Comparison of ENCODE assay signal across 20 cellular contexts in genomic region chr7:73680501-73680900, GRCh38. TPM values are rescaled to one million over a fixed set of nuclear protein-coding genes. Genes with fewer than 3 reads are reported as not detected.
DNase-seq lines count a peak whose midpoint lies in the region; ATAC-seq, FAIRE-seq and TF ChIP-seq lines count a peak whose summit lies in the region.
"Had no signal": no experiment of that assay in that cellular context is flagged by ENCODE, and none has a peak within 500 bp of the region (broad histone marks: within the 10 kb centered on the region; RNA-seq: fewer than 3 reads in every experiment).

No MANE protein-coding gene starts in this region.

- H3K27ac ChIP-seq in breast epithelium (no peak overlapping the region), PC-3 (ENCODE audit: low read length) (no peak overlapping the region), keratinocyte (ENCODE audit: control insufficient read depth, insufficient read depth, low read length) (no peak overlapping the region), testis (peak overlapping the region; percentile 46 to 70)
- H3K27ac ChIP-seq: SJSA1, stomach had no signal

- no peaks in the 10 kb centered on the region for H3F3A ChIP-seq in PC-3 (ENCODE audit: low read length, unreplicated experiment)

- dilution Hi-C loops in keratinocyte (cut with MboI; ENCODE audit: extremely low pct_ligation_motif_present, low sequenced_read_pairs) = no loop called here

- TF ChIP-seq CTCF in MCF 10A (IDR thresholded peaks at IDR 0.05; ENCODE audit: unreplicated experiment) = no peak
- TF ChIP-seq CTCF in breast epithelium (IDR thresholded peaks at IDR 0.05) = no peak
- no peak for TF ChIP-seq CTCF in PC-3 (conservative IDR thresholded peaks at IDR 0.05; ENCODE audit: low read depth, low read length)
- TF ChIP-seq CTCF in keratinocyte (optimal IDR thresholded peaks at IDR 0.05 in 1 of 3, IDR thresholded peaks at IDR 0.05 in 1 of 3, conservative IDR thresholded peaks at IDR 0.05 in 1 of 3; ENCODE audit: extremely low read depth in 1 of 3, insufficient read depth in 2 of 3, low read length in 3 of 3) = no peak
- TF ChIP-seq CTCF in testis (IDR thresholded peaks at IDR 0.05) = no peak
- TF ChIP-seq CTCF in mucosa of descending colon (IDR thresholded peaks at IDR 0.05) = no peak

- POLR2A ChIA-PET in MCF 10A (lab: Yijun Ruan, JAX) (interaction anchor here (0.7 to 1.9 kb wide), 6 partner anchors 24 to 124 kb away, joined by 3 to 7 read pairs (median 5); partner anchors contain the start of gene BCL7B), PC-3 (lab: Charles Lee; ENCODE audit: unreplicated experiment) (interaction anchor here (1.0 kb wide), 1 partner anchor 58 kb away, joined by 12 read pairs; the partner anchor contains the start of gene ABHD11)

- H4K20me1 ChIP-seq in PC-3 (ENCODE audit: low read length) (peaks cover 14% of the 10 kb centered on the region), keratinocyte (ENCODE audit: control insufficient read depth, extremely low read depth, insufficient read depth, low read length) (no peaks in the 10 kb centered on the region)

- no peaks in the 10 kb centered on the region for H3K9me3 Mint-ChIP-seq in MCF 10A (ENCODE audit: unreplicated experiment)
- H3K9me3 Mint-ChIP-seq: activated CD4-positive, alpha-beta T cell treated with anti-CD3 and anti-CD28 coated beads, Interleukin-2, amount 10 ng/mL, durations not matched to agents 24 days and 14 days; natural killer cell had no signal

- H3K9me3 ChIP-seq in breast epithelium (no peaks in the 10 kb centered on the region), PC-3 (ENCODE audit: low read length) (no peaks in the 10 kb centered on the region), keratinocyte (ENCODE audit: control insufficient read depth, low read depth, low read length) (no peaks in the 10 kb centered on the region), testis (no peaks in the 10 kb centered on the region), mucosa of descending colon (no peaks in the 10 kb centered on the region)
- H3K9me3 ChIP-seq: heart right ventricle, SJSA1, stomach had no signal

- 66 to 71% methylated on average over 7 of the region's 7 CpGs for WGBS in testis, 2 donors

- H3K36me3 ChIP-seq in breast epithelium (no peaks in the 10 kb centered on the region), PC-3 (ENCODE audit: low read depth, low read length) (0 out of 2 replicates have a peak, but pooled peaks cover 4% of the 10 kb centered on the region), keratinocyte (ENCODE audit: control insufficient read depth in 2 of 2, extremely low read depth in 1 of 2, insufficient read depth in 2 of 2, low read length in 2 of 2) (peaks cover 0 to 8% of the 10 kb centered on the region in 2 experiments), testis (ENCODE audit: low read depth, missing control alignments) (no peaks in the 10 kb centered on the region), mucosa of descending colon (ENCODE audit: low read depth) (no peaks in the 10 kb centered on the region)

- ATAC-seq in PC-3 (no peak), GM18861 (IDR thresholded peaks at IDR 0.05; ENCODE audit: unreplicated experiment) (no peak), mucosa of descending colon (no peak), esophagus mucosa (no peak)
- ATAC-seq: natural killer cell had no signal

- no peak for TF ChIP-seq POLR2A in breast epithelium (IDR thresholded peaks at IDR 0.05)
- no peak for TF ChIP-seq POLR2A in testis (IDR thresholded peaks at IDR 0.05)

- H3K36me3 Mint-ChIP-seq in MCF 10A (ENCODE audit: insufficient read depth, unreplicated experiment) = peaks cover 15% of the 10 kb centered on the region
- H3K36me3 Mint-ChIP-seq: natural killer cell had no signal

- H3K4me2 ChIP-seq in PC-3 (ENCODE audit: low read length) (peak overlapping the region; percentile 96), keratinocyte (ENCODE audit: control insufficient read depth, extremely low read depth, insufficient read depth, low read depth, low read length) (peak overlapping the region; percentile 94)

- H3K4me1 Mint-ChIP-seq in MCF 10A (ENCODE audit: insufficient read depth, unreplicated experiment) = peaks cover 18% of the 10 kb centered on the region

- no peak overlapping the region for H3K27ac Mint-ChIP-seq in MCF 10A (ENCODE audit: low read depth, unreplicated experiment)

- H3K4me3 ChIP-seq in breast epithelium (no peak overlapping the region), PC-3 (ENCODE audit: low read length) (peak overlapping the region; percentile 97), keratinocyte (ENCODE audit: control insufficient read depth in 2 of 3, extremely low read depth in 1 of 3, insufficient read depth in 2 of 3, low read depth in 1 of 3, low read length in 3 of 3) (no peak overlapping the region), testis (no peak overlapping the region), mucosa of descending colon (no peak overlapping the region)
- H3K4me3 ChIP-seq: lung, SJSA1 had no signal

- CTCF ChIA-PET in MCF 10A (lab: Yijun Ruan, JAX) = interaction anchor here (0.7 to 2.0 kb wide), 3 partner anchors 23 to 74 kb away, joined by 3 to 10 read pairs (median 4); no protein-coding TSS in a partner anchor
- CTCF ChIA-PET in PC-3 (lab: Charles Lee) = interaction anchor here (0.6 kb wide), 1 partner anchor 18 kb away, joined by 3 read pairs; no protein-coding TSS in a partner anchor

- no peak for DNase-seq in MCF 10A (ENCODE audit: unreplicated experiment)
- no peak for DNase-seq in breast epithelium (ENCODE audit: low spot score in 2 of 2)
- no peak for DNase-seq in PC-3
- no peak for DNase-seq in keratinocyte (ENCODE audit: low read depth, low spot score)
- no peak for DNase-seq in testis
- no peak for DNase-seq in mucosa of descending colon
- DNase-seq: activated CD4-positive, alpha-beta T cell treated with anti-CD3 and anti-CD28 coated beads, Interleukin-2, amount 10 ng/mL, durations not matched to agents 24 days and 14 days; heart right ventricle; natural killer cell; NCI-H2029 treated with DMSO at 0.1 percent for 48 hours; NCI-H510A; OCI-M1; retina; stomach had no signal

- no peaks in the 10 kb centered on the region for H3K27me3 Mint-ChIP-seq in MCF 10A (ENCODE audit: insufficient read depth, unreplicated experiment)
- H3K27me3 Mint-ChIP-seq: activated CD4-positive, alpha-beta T cell treated with anti-CD3 and anti-CD28 coated beads, Interleukin-2, amount 10 ng/mL, durations not matched to agents 24 days and 14 days had no signal

- H3K79me2 ChIP-seq in PC-3 (ENCODE audit: low read length) (peaks cover 71% of the 10 kb centered on the region), keratinocyte (ENCODE audit: control insufficient read depth, insufficient read depth, low read length) (peaks cover 65% of the 10 kb centered on the region)

- peak overlapping the region; percentile 94 for H3K4me3 Mint-ChIP-seq in MCF 10A (ENCODE audit: unreplicated experiment)

- H3K9me2 ChIP-seq in PC-3 (replicated peaks; ENCODE audit: low read length) = no peaks in the 10 kb centered on the region

- H3K27me3 ChIP-seq in breast epithelium = no peaks in the 10 kb centered on the region
- H3K27me3 ChIP-seq in PC-3 (ENCODE audit: low read length) = no peaks in the 10 kb centered on the region
- no peaks in the 10 kb centered on the region for H3K27me3 ChIP-seq in keratinocyte (ENCODE audit: control insufficient read depth, extremely low read depth, insufficient read depth, low read length)
- H3K27me3 ChIP-seq in testis = no peaks in the 10 kb centered on the region
- H3K27me3 ChIP-seq: heart right ventricle, SJSA1, stomach had no signal

- BruUV-seq in MCF 10A (replicated peaks; lab: Mats Ljungman, UMichigan) (no TSS peak), PC-3 (replicated peaks; lab: Mats Ljungman, UMichigan) (no TSS peak)

- FAIRE-seq in keratinocyte (lab: Jason Lieb, UNC) = no peak
- FAIRE-seq: urothelium cell line had no signal

- H3K4me1 ChIP-seq in breast epithelium = peaks cover 11 to 14% of the 10 kb centered on the region in 2 donors
- peaks cover 19% of the 10 kb centered on the region for H3K4me1 ChIP-seq in PC-3 (ENCODE audit: insufficient read depth, low read length)
- H3K4me1 ChIP-seq in keratinocyte (ENCODE audit: control insufficient read depth, extremely low read depth, insufficient read depth, low read length) = peaks cover 17% of the 10 kb centered on the region
- peaks cover 49% of the 10 kb centered on the region for H3K4me1 ChIP-seq in testis
- peaks cover 26% of the 10 kb centered on the region for H3K4me1 ChIP-seq in mucosa of descending colon (ENCODE audit: low read depth)

- H3K9ac ChIP-seq in PC-3 (ENCODE audit: low read length) (0 out of 2 replicates have a peak overlapping the region, but pooled peaks have one; percentile 96), keratinocyte (ENCODE audit: control insufficient read depth, extremely low read depth, insufficient read depth, low read length) (no peak overlapping the region)

- peaks cover 4% of the 10 kb centered on the region for H3K9me1 ChIP-seq in keratinocyte (ENCODE audit: control insufficient read depth, extremely low read depth, insufficient read depth, low read length)

- intact Hi-C loops in MCF 10A (cut with micrococcal nuclease) = no loop called here
- intact Hi-C loops in breast epithelium (cut with DNase I; ENCODE audit: low total_unique reads) = no loop called here
- intact Hi-C loops in PC-3 (cut with micrococcal nuclease) = no loop called here
- intact Hi-C loops in testis (cut with DNase I; ENCODE audit: low total_unique reads) = no loop called here
- intact Hi-C loops in mucosa of descending colon (cut with DNase I, micrococcal nuclease) = no loop called here

- H2AFZ ChIP-seq in PC-3 (ENCODE audit: low read length) (no peak overlapping the region), keratinocyte (ENCODE audit: control insufficient read depth, low read length) (no peak overlapping the region)

RNA-seq across cellular contexts. Expression of gene DNAJC30, which starts 2.8 kb away (rescaled TPM):
- total RNA-seq in MCF 10A (2022) (11.0 and 11.4 TPM in 2 replicates), breast epithelium (1 to 10 TPM; 2.9 to 6.9 (median 4.6) TPM), PC-3 (2014; rRNA removed) (2.9 and 4.8 TPM in 2 replicates), testis (10 to 100 TPM; 19.7 to 25.0 TPM), mucosa of descending colon (10 to 100 TPM in 2 of 3 donors, 1 to 10 TPM in 1; 8.7 to 10.5 (median 10.2) TPM), esophagus mucosa (7.3 TPM)
- polyA plus RNA-seq in keratinocyte (4.9 to 5.7 TPM (median 5.0 TPM) in 3 replicates), testis (ENCODE audit: insufficient read depth, low read depth, low replicate concordance) (27.7 TPM)
- polyA plus RNA-seq in keratinocyte (2011; ENCODE audit: low read depth) = 1.4 TPM
- polyA plus RNA-seq in keratinocyte (2011; cell fraction: cytosol; rRNA removed) = 4.3 and 6.8 TPM in 2 replicates
- 4.4 and 5.8 TPM in 2 replicates for polyA plus RNA-seq in keratinocyte (2011; cell fraction: nucleus; rRNA removed)
- 3.1 and 6.8 TPM in 2 replicates for polyA plus RNA-seq in keratinocyte (2012; ENCODE audit: low replicate concordance)
- polyA minus RNA-seq in keratinocyte = 2.6 to 5.7 TPM (median 3.3 TPM) in 3 replicates
- 5.9 TPM for polyA minus RNA-seq in keratinocyte (2011; cell fraction: cytosol; rRNA and poly(A)+ RNA removed)
- polyA minus RNA-seq in keratinocyte (2011; cell fraction: nucleus; rRNA and poly(A)+ RNA removed) = 2.0 and 2.7 TPM in 2 replicates

RNA-seq across cellular contexts. Expression of gene BUD23, which starts 2.9 kb away (rescaled TPM):
- total RNA-seq in MCF 10A (2022) = 71.5 and 81.9 TPM in 2 replicates
- 10 to 100 TPM; 39.5 to 49.8 (median 41.0) TPM for total RNA-seq in breast epithelium
- 124 and 138 TPM in 2 replicates for total RNA-seq in PC-3 (2014; rRNA removed)
- 47.1 to 87.5 TPM (median 72.0 TPM) in 3 replicates for polyA plus RNA-seq in keratinocyte
- polyA plus RNA-seq in keratinocyte (2011; ENCODE audit: low read depth) = 41.9 TPM
- 39.9 and 52.0 TPM in 2 replicates for polyA plus RNA-seq in keratinocyte (2011; cell fraction: cytosol; rRNA removed)
- 71.4 and 78.1 TPM in 2 replicates for polyA plus RNA-seq in keratinocyte (2011; cell fraction: nucleus; rRNA removed)
- 64.5 and 73.8 TPM in 2 replicates for polyA plus RNA-seq in keratinocyte (2012; ENCODE audit: low replicate concordance)
- polyA minus RNA-seq in keratinocyte = 39.4 to 42.6 TPM (median 41.9 TPM) in 3 replicates
- polyA minus RNA-seq in keratinocyte (2011; cell fraction: cytosol; rRNA and poly(A)+ RNA removed) = 35.3 TPM
- 12.9 and 16.9 TPM in 2 replicates for polyA minus RNA-seq in keratinocyte (2011; cell fraction: nucleus; rRNA and poly(A)+ RNA removed)
- total RNA-seq in testis = 100 to 1,000 TPM; 241 to 252 TPM
- 231 TPM for polyA plus RNA-seq in testis (ENCODE audit: insufficient read depth, low read depth, low replicate concordance)
- 10 to 100 TPM; 38.4 to 61.2 (median 43.0) TPM for total RNA-seq in mucosa of descending colon
- 39.2 TPM for total RNA-seq in esophagus mucosa

RNA-seq across cellular contexts. Expression of gene VPS37D, which starts 12.9 kb away (rescaled TPM):
- 0.44 and 1.3 TPM in 2 replicates for total RNA-seq in MCF 10A (2022)
- total RNA-seq in breast epithelium = 1 to 10 TPM; 3.5 to 5.9 (median 3.8) TPM
- 6.3 and 7.7 TPM in 2 replicates for total RNA-seq in PC-3 (2014; rRNA removed)
- 0.65 to 1.5 TPM (median 0.81 TPM) in 3 replicates for polyA plus RNA-seq in keratinocyte
- polyA plus RNA-seq in keratinocyte (2011; ENCODE audit: low read depth) = not detected
- polyA plus RNA-seq in keratinocyte (2011; cell fraction: cytosol; rRNA removed) = 0.66 and 1.9 TPM in 2 replicates
- 0.43 and 0.65 TPM in 2 replicates for polyA plus RNA-seq in keratinocyte (2011; cell fraction: nucleus; rRNA removed)
- polyA plus RNA-seq in keratinocyte (2012; ENCODE audit: low replicate concordance) = 0.30 and 1.2 TPM in 2 replicates
- 0.35 to 1.0 TPM (median 0.73 TPM) in 3 replicates for polyA minus RNA-seq in keratinocyte
- 4.6 TPM for polyA minus RNA-seq in keratinocyte (2011; cell fraction: cytosol; rRNA and poly(A)+ RNA removed)
- polyA minus RNA-seq in keratinocyte (2011; cell fraction: nucleus; rRNA and poly(A)+ RNA removed) = 0.62 TPM in 1 of 2 replicates, not detected in the other
- total RNA-seq in testis = 10 to 100 TPM; 15.0 to 24.8 TPM
- polyA plus RNA-seq in testis (ENCODE audit: insufficient read depth, low read depth, low replicate concordance) = 10.3 TPM
- 1 to 10 TPM in 1 of 3 donors, under 1 TPM in 1, not detected in 1; 0.48 to 3.3 TPM for total RNA-seq in mucosa of descending colon
- 0.32 TPM for total RNA-seq in esophagus mucosa

RNA-seq across cellular contexts. Expression of gene STX1A, which starts 39.0 kb away (rescaled TPM):
- 21.9 and 24.2 TPM in 2 replicates for total RNA-seq in MCF 10A (2022)
- total RNA-seq in breast epithelium = 1 to 10 TPM; 5.9 to 9.5 (median 8.5) TPM
- total RNA-seq in PC-3 (2014; rRNA removed) = 145 and 163 TPM in 2 replicates
- 19.4 to 37.9 TPM (median 22.4 TPM) in 3 replicates for polyA plus RNA-seq in keratinocyte
- polyA plus RNA-seq in keratinocyte (2011; ENCODE audit: low read depth) = 13.7 TPM
- 20.3 and 26.6 TPM in 2 replicates for polyA plus RNA-seq in keratinocyte (2011; cell fraction: cytosol; rRNA removed)
- polyA plus RNA-seq in keratinocyte (2011; cell fraction: nucleus; rRNA removed) = 61.8 and 66.1 TPM in 2 replicates
- 14.0 and 27.5 TPM in 2 replicates for polyA plus RNA-seq in keratinocyte (2012; ENCODE audit: low replicate concordance)
- 16.7 to 32.9 TPM (median 25.1 TPM) in 3 replicates for polyA minus RNA-seq in keratinocyte
- 15.7 TPM for polyA minus RNA-seq in keratinocyte (2011; cell fraction: cytosol; rRNA and poly(A)+ RNA removed)
- polyA minus RNA-seq in keratinocyte (2011; cell fraction: nucleus; rRNA and poly(A)+ RNA removed) = 22.9 and 31.3 TPM in 2 replicates
- total RNA-seq in testis = 10 to 100 TPM; 24.7 to 28.2 TPM
- polyA plus RNA-seq in testis (ENCODE audit: insufficient read depth, low read depth, low replicate concordance) = 13.2 TPM
- 10 to 100 TPM in 1 of 3 donors, 1 to 10 TPM in 2; 5.2 to 23.9 (median 6.1) TPM for total RNA-seq in mucosa of descending colon
- 1.2 TPM for total RNA-seq in esophagus mucosa

RNA-seq across cellular contexts. Expression of gene MLXIPL, which starts 56.2 kb away (rescaled TPM):
- 1.5 TPM in 1 of 2 replicates, not detected in the other for total RNA-seq in MCF 10A (2022)
- total RNA-seq in breast epithelium = 100 to 1,000 TPM in 1 of 3 donors, 10 to 100 TPM in 2; 10.4 to 109 (median 21.3) TPM
- total RNA-seq in PC-3 (2014; rRNA removed) = 4.7 and 6.9 TPM in 2 replicates
- polyA plus RNA-seq in keratinocyte = 0.05 to 0.14 TPM (median 0.05 TPM) in 3 replicates
- polyA plus RNA-seq in keratinocyte (2011; ENCODE audit: low read depth) = not detected
- polyA plus RNA-seq in keratinocyte (2011; cell fraction: cytosol; rRNA removed) = 0.02 and 0.04 TPM in 2 replicates
- polyA plus RNA-seq in keratinocyte (2011; cell fraction: nucleus; rRNA removed) = 0.35 and 0.74 TPM in 2 replicates
- 0.10 and 0.23 TPM in 2 replicates for polyA plus RNA-seq in keratinocyte (2012; ENCODE audit: low replicate concordance)
- 0.10 to 0.23 TPM in 2 of 3 replicates, not detected in the other for polyA minus RNA-seq in keratinocyte
- 0.77 TPM for polyA minus RNA-seq in keratinocyte (2011; cell fraction: cytosol; rRNA and poly(A)+ RNA removed)
- 0.47 TPM in 1 of 2 replicates, not detected in the other for polyA minus RNA-seq in keratinocyte (2011; cell fraction: nucleus; rRNA and poly(A)+ RNA removed)
- total RNA-seq in testis = 100 to 1,000 TPM; 160 to 215 TPM
- 34.2 TPM for polyA plus RNA-seq in testis (ENCODE audit: insufficient read depth, low read depth, low replicate concordance)
- 10 to 100 TPM; 13.3 to 18.0 (median 15.1) TPM for total RNA-seq in mucosa of descending colon
- total RNA-seq in esophagus mucosa = 0.52 TPM
- total RNA-seq: activated CD4-positive, alpha-beta T cell treated with anti-CD3 and anti-CD28 coated beads, Interleukin-2, amount 10 ng/mL, durations not matched to agents 24 days and 14 days; fibroblast of lung; natural killer cell; SJSA1 had no signal
- polyA plus RNA-seq: fibroblast of lung had no signal

Comparison
In these comparisons a context has a peak if more than half of its experiments do, and no peak if none do; other contexts are left out.
1. H3K27ac ChIP-seq: peak in testis (2 of 2); none in breast epithelium (0 of 2), PC-3 (single experiment) and keratinocyte (single experiment).